11 cellular contexts compared by ENCODE assay signal in the genomic region with DNA sequence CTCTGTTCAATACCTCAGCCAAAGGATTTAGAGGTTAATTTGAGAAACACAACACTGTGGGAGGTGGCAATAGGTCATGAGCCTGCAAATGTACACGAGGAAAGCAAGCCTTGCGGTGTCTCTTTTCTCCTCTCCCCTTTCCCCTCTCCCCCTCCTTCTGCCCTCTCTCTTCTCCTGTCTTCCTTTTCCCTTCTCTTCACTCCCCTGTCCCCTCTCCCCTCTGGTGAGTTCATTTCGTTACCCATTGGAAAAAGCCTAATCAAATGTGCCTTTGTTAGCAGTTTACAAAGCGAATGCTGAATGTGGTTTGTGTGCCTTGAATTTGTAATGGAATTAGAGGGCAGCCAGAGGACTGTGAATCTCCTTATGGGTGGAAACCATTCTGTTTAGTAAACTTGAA. TPM values are rescaled to one million over a fixed set of nuclear protein-coding genes. Genes with fewer than 3 reads are reported as not detected.
A peak's percentile ranks its signal among the peaks of the same experiment; 100 is the strongest.
DNase-seq lines count a peak whose midpoint lies in the region; ATAC-seq lines count a peak whose summit lies in the region.
"Had no signal": no experiment of that assay in that cellular context is flagged by ENCODE, and none has a peak within 500 bp of the region (broad histone marks: within the 10 kb centered on the region; RNA-seq: fewer than 3 reads in every experiment).

No MANE protein-coding gene starts in this region.

- H3K9me3 ChIP-seq in HUES6 (ENCODE audit: control insufficient read depth, insufficient read depth, low read depth, low read length) (no peaks in the 10 kb centered on the region), stomach smooth muscle (ENCODE audit: control insufficient read depth in 2 of 2, low read length in 2 of 2) (no peaks in the 10 kb centered on the region)
- H3K9me3 ChIP-seq: lower lobe of right lung had no signal

- H3K4me3 ChIP-seq in HUES6 (ENCODE audit: low read depth, low read length) (no peak overlapping the region), mesendoderm (ENCODE audit: low read length) (no peak overlapping the region), stomach smooth muscle (ENCODE audit: low read length in 2 of 2) (no peak overlapping the region)
- H3K4me3 ChIP-seq: lower lobe of right lung had no signal

- H3K36me3 ChIP-seq in HUES6 (ENCODE audit: control insufficient read depth, insufficient read depth, low read length) (peaks cover 30% of the 10 kb centered on the region), mesendoderm (ENCODE audit: control insufficient read depth, insufficient read depth, low read length) (no peaks in the 10 kb centered on the region), stomach smooth muscle (ENCODE audit: control insufficient read depth in 2 of 2, insufficient read depth in 2 of 2, low read length in 2 of 2) (peaks cover 12 to 15% of the 10 kb centered on the region in 2 donors)

- no peak overlapping the region for H3K27ac Mint-ChIP-seq in activated T-helper 17 cell treated with anti-CD3 and anti-CD28 coated beads, Interleukin-2, amount 50 U/mL, for 72 hours
- H3K27ac Mint-ChIP-seq: activated B cell treated with CpG ODN at 0.5 μM for 24 hours; activated naive CD8-positive, alpha-beta T cell treated with anti-CD3 and anti-CD28 coated beads, Interleukin-2, amount 50 U/mL, for 24 hours had no signal

- WGBS in mesendoderm (ENCODE audit: extremely low coverage, insufficient coverage, low lambda C conversion rate) = no CpG with 5 or more reads among the region's 4 CpGs

- H3K4me1 Mint-ChIP-seq in activated T-helper 17 cell treated with anti-CD3 and anti-CD28 coated beads, Interleukin-2, amount 50 U/mL, for 72 hours = peaks cover 12% of the 10 kb centered on the region

- H4K5ac ChIP-seq in mesendoderm (ENCODE audit: low read length) = no peak overlapping the region

- H3K18ac ChIP-seq in mesendoderm (ENCODE audit: low read length) = no peak overlapping the region

- no peak overlapping the region for H2BK5ac ChIP-seq in mesendoderm (ENCODE audit: low read length)

- no peak overlapping the region for H3K4ac ChIP-seq in mesendoderm (ENCODE audit: low read depth, low read length)

- peak overlapping the region; percentile 81 for H4K8ac ChIP-seq in mesendoderm (ENCODE audit: low read depth, low read length)

- peaks cover 17% of the 10 kb centered on the region for H3K79me2 ChIP-seq in mesendoderm (ENCODE audit: control insufficient read depth, insufficient read depth, low read length)

- H3K27me3 ChIP-seq in HUES6 (ENCODE audit: control insufficient read depth, insufficient read depth, low read length) (no peaks in the 10 kb centered on the region), mesendoderm (ENCODE audit: insufficient read depth, low read length, poor library complexity) (no peaks in the 10 kb centered on the region), stomach smooth muscle (ENCODE audit: control insufficient read depth in 1 of 2, insufficient read depth in 2 of 2, low read length in 2 of 2) (no peaks in the 10 kb centered on the region)

- no peaks in the 10 kb centered on the region for H3K9me3 Mint-ChIP-seq in activated T-helper 17 cell treated with anti-CD3 and anti-CD28 coated beads, Interleukin-2, amount 50 U/mL, for 72 hours
- H3K9me3 Mint-ChIP-seq: activated B cell treated with CpG ODN at 0.5 μM for 24 hours; activated naive CD8-positive, alpha-beta T cell treated with anti-CD3 and anti-CD28 coated beads, Interleukin-2, amount 50 U/mL, for 24 hours had no signal

- no peak overlapping the region for H3K23ac ChIP-seq in mesendoderm (ENCODE audit: low read length)

- H3K36me3 Mint-ChIP-seq in activated T-helper 17 cell treated with anti-CD3 and anti-CD28 coated beads, Interleukin-2, amount 50 U/mL, for 72 hours (ENCODE audit: low read depth) = peaks cover 43% of the 10 kb centered on the region

- no peak overlapping the region for H3K56ac ChIP-seq in mesendoderm (ENCODE audit: low read length)

- H3K4me1 ChIP-seq in HUES6 (ENCODE audit: control insufficient read depth, insufficient read depth, low read length) = peaks cover 34% of the 10 kb centered on the region
- peaks cover 4% of the 10 kb centered on the region for H3K4me1 ChIP-seq in mesendoderm (ENCODE audit: control insufficient read depth, low read depth, low read length)
- peaks cover 34% of the 10 kb centered on the region for H3K4me1 ChIP-seq in stomach smooth muscle (ENCODE audit: control insufficient read depth, insufficient read depth, low read length)

- H3K79me1 ChIP-seq in mesendoderm (ENCODE audit: low read length) = peaks cover 14% of the 10 kb centered on the region

- no peak overlapping the region for H3K4me2 ChIP-seq in mesendoderm (ENCODE audit: low read length)

- H2BK15ac ChIP-seq in mesendoderm (replicated peaks; ENCODE audit: low read depth) = no peak overlapping the region

- no peak overlapping the region for H3K4me3 Mint-ChIP-seq in activated T-helper 17 cell treated with anti-CD3 and anti-CD28 coated beads, Interleukin-2, amount 50 U/mL, for 72 hours
- H3K4me3 Mint-ChIP-seq: activated B cell treated with CpG ODN at 0.5 μM for 24 hours; activated naive CD8-positive, alpha-beta T cell treated with anti-CD3 and anti-CD28 coated beads, Interleukin-2, amount 50 U/mL, for 24 hours had no signal

- H3K27me3 Mint-ChIP-seq in activated T-helper 17 cell treated with anti-CD3 and anti-CD28 coated beads, Interleukin-2, amount 50 U/mL, for 72 hours = no peaks in the 10 kb centered on the region
- H3K27me3 Mint-ChIP-seq: activated B cell treated with CpG ODN at 0.5 μM for 24 hours; activated naive CD8-positive, alpha-beta T cell treated with anti-CD3 and anti-CD28 coated beads, Interleukin-2, amount 50 U/mL, for 24 hours had no signal

- H3K9ac ChIP-seq in HUES6 (ENCODE audit: low read length) (peak overlapping the region; percentile 26), mesendoderm (ENCODE audit: low read length) (no peak overlapping the region), stomach smooth muscle (ENCODE audit: low read length in 2 of 2) (no peak overlapping the region)

- no peak overlapping the region for H2AK5ac ChIP-seq in mesendoderm (ENCODE audit: low read length)

- no peak overlapping the region for H2BK120ac ChIP-seq in mesendoderm (ENCODE audit: low read depth, low read length)

- peak; percentile 57 for DNase-seq in mesendoderm
- DNase-seq in effector CD4-positive, alpha-beta T cell = no peak
- DNase-seq in stimulated activated naive CD4-positive, alpha-beta T cell (lab: John Stamatoyannopoulos, UW) = no peak
- DNase-seq: activated B cell treated with CpG ODN at 0.5 μM for 24 hours; activated naive CD8-positive, alpha-beta T cell treated with anti-CD3 and anti-CD28 coated beads, Interleukin-2, amount 50 U/mL, for 24 hours; lower lobe of right lung; stimulated activated CD4-positive, alpha-beta T cell treated with anti-CD3 and anti-CD28 coated beads, Interleukin-2, amount 100 ng/mL, for 24 hours had no signal

- no peak for ATAC-seq in activated T-helper 17 cell treated with anti-CD3 and anti-CD28 coated beads, Interleukin-2, amount 50 U/mL, for 72 hours (replicated peaks)
- ATAC-seq: activated naive CD8-positive, alpha-beta T cell treated with anti-CD3 and anti-CD28 coated beads, Interleukin-2, amount 50 U/mL, for 24 hours; lower lobe of right lung had no signal

- H3K27ac ChIP-seq in HUES6 (ENCODE audit: low read depth, low read length) = no peak overlapping the region
- peak overlapping the region; percentile 98 for H3K27ac ChIP-seq in cingulate gyrus (ENCODE audit: low read depth, low read length)
- no peak overlapping the region for H3K27ac ChIP-seq in mesendoderm (ENCODE audit: low read depth, low read length)
- peak overlapping the region; percentile 42 for H3K27ac ChIP-seq in stomach smooth muscle (ENCODE audit: low read length)
- H3K27ac ChIP-seq: lower lobe of right lung had no signal

RNA-seq across cellular contexts. Expression of gene CIPC, which starts 7.1 kb away (rescaled TPM):
- 12.6 TPM for polyA plus RNA-seq in mesendoderm (2013, experiment 1 of 2)
- polyA plus RNA-seq in mesendoderm (2013, experiment 2 of 2) = 13.2 TPM
- total RNA-seq in activated T-helper 17 cell treated with anti-CD3 and anti-CD28 coated beads, Interleukin-2, amount 50 U/mL, for 72 hours = 10 to 100 TPM in 1 of 2 donors, 1 to 10 TPM in 1; 8.5 to 11.8 TPM

RNA-seq across cellular contexts. Expression of gene ZDHHC22, which starts 36.5 kb away (rescaled TPM):
- 9.1 TPM for polyA plus RNA-seq in mesendoderm (2013, experiment 1 of 2)
- polyA plus RNA-seq in mesendoderm (2013, experiment 2 of 2) = 10.0 TPM
- total RNA-seq in activated T-helper 17 cell treated with anti-CD3 and anti-CD28 coated beads, Interleukin-2, amount 50 U/mL, for 72 hours = not detected
- total RNA-seq: activated B cell treated with CpG ODN at 0.5 μM for 24 hours, lower lobe of right lung had no signal

Comparison
In these comparisons a context has a peak if more than half of its experiments do, and no peak if none do; other contexts are left out.
1. H3K27ac ChIP-seq: peak in cingulate gyrus (single experiment) and stomach smooth muscle (single experiment); none in HUES6 (single experiment) and mesendoderm (single experiment).